9 cellular contexts compared by ENCODE assay signal in genomic region chr16:71230122-71230845, GRCh38. TPM values are rescaled to one million over a fixed set of nuclear protein-coding genes. Genes with fewer than 3 reads are reported as not detected.
DNase-seq lines count a peak whose midpoint lies in the region; ATAC-seq and TF ChIP-seq lines count a peak whose summit lies in the region.
"Had no signal": no experiment of that assay in that cellular context is flagged by ENCODE, and none has a peak within 500 bp of the region (broad histone marks: within the 10 kb centered on the region; RNA-seq: fewer than 3 reads in every experiment).

TSS of gene HYDIN (minus strand) at chr16:71230722. CDS start at chr16:71186895, 43,827 bp downstream.

- H3K9me3 ChIP-seq in lung (ENCODE audit: control insufficient read depth in 2 of 2, insufficient read depth in 1 of 2, low read length in 1 of 2), result peaks cover 5 to 7% of the 10 kb centered on the region in 2 donors

- ATAC-seq in lung (ENCODE audit: insufficient read depth, low FRiP score), result no peak
- no peak for ATAC-seq in GM18868 (IDR thresholded peaks at IDR 0.05; ENCODE audit: unreplicated experiment)
- no peak for ATAC-seq in HG02852 (IDR thresholded peaks at IDR 0.05; ENCODE audit: unreplicated experiment)

- TF ChIP-seq CTCF in lung (IDR thresholded peaks at IDR 0.05; ENCODE audit: control extremely low read depth, extremely low read depth), result no peak

- H3K4me1 ChIP-seq in lung (ENCODE audit: control insufficient read depth in 2 of 2, insufficient read depth in 2 of 2, low read length in 2 of 2), result peaks cover 0 to 1% of the 10 kb centered on the region in 2 donors
- H3K4me1 ChIP-seq: SJSA1 had no signal

- 9 to 13% methylated on average over 38 of the region's 38 CpGs for WGBS in lung, 2 donors

- no peak within 1 kb of the TSS for H3K4me3 ChIP-seq in lung
- H3K4me3 ChIP-seq: SJSA1 had no signal

- H3K27ac ChIP-seq in lung (ENCODE audit: low read depth in 1 of 2, low read length in 1 of 2), result no peak within 1 kb of the TSS
- H3K27ac ChIP-seq: SJSA1 had no signal

- no peaks in the 10 kb centered on the region for H3K36me3 ChIP-seq in lung (ENCODE audit: control insufficient read depth in 2 of 2, insufficient read depth in 2 of 2, low read length in 2 of 2)
- H3K36me3 ChIP-seq: SJSA1 had no signal

- H3K27me3 ChIP-seq in lung (ENCODE audit: control insufficient read depth, insufficient read depth), result peaks cover 2% of the 10 kb centered on the region
- H3K27me3 ChIP-seq: SJSA1 had no signal

- DNase-seq in NCI-H1436 (lab: John Stamatoyannopoulos, UW) (peak; percentile 83), NCI-H1436 treated with DMSO at 0.1 percent for 48 hours (lab: John Stamatoyannopoulos, UW) (no peak), NCI-H345 (lab: John Stamatoyannopoulos, UW) (peak; percentile 79), cerebellum (ENCODE audit: low spot score) (peak; percentile 15), lung (ENCODE audit: low spot score) (peak; percentile 75), CD1c-positive myeloid dendritic cell (ENCODE audit: extremely low spot score) (no peak)

RNA-seq across cellular contexts. Expression of gene HYDIN, which starts in this region (rescaled TPM):
- total RNA-seq in cerebellum, result 30.2 TPM
- 10 to 100 TPM; 35.0 to 43.3 TPM for total RNA-seq in lung
- polyA plus RNA-seq in lung, result 1 to 10 TPM; 2.4 to 2.9 TPM

Comparison
In these comparisons a context has a peak if more than half of its experiments do, and no peak if none do; other contexts are left out.
1. DNase-seq: peak in NCI-H1436 (single experiment), NCI-H345 (single experiment), cerebellum (single experiment) and lung (single experiment); none in NCI-H1436 treated with DMSO at 0.1 percent for 48 hours (single experiment) and CD1c-positive myeloid dendritic cell (single experiment).